In the genomic region with DNA sequence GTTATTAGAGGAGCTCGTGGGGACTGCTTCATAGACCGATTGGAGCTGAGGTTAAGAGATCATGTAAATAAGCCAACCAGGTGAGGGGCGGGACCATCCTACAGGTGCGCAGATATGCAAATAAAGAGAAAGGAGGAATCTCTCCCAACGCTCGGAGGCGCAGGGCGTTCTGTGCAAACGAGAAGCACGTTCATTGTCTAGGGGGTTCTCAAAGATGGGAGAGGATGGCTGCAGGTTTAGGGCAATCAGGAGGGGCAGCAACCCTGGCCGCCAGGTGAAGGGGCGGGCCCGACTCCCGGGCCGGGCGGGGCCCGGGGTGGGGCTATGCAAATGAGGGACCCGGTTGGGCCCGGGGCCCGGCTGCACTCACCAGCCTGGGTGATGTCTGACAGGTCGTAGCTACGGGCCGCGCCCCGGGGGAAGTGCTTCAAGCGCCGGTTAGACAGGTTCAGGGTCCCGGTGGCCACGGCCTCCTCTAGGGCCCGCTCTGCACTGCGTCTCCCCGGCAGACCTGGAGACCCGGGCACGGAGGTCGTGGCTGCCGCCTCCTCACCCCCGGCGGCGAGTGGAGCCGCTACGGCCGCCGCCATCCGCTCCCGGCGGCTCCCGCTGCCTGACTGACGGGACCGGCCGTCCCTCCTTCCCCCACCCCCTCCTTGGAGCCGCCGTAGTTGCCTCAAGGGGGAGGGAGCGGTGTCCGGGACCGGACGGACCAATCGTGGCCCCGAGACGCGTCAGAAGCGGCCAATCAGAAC, we compare ENCODE assay signal across 8 cellular contexts. TPM values are rescaled to one million over a fixed set of nuclear protein-coding genes. Genes with fewer than 3 reads are reported as not detected.
A peak's percentile ranks its signal among the peaks of the same experiment; 100 is the strongest.
DNase-seq lines count a peak whose midpoint lies in the region; ATAC-seq, FAIRE-seq and TF ChIP-seq lines count a peak whose summit lies in the region.

A gene with protein sequence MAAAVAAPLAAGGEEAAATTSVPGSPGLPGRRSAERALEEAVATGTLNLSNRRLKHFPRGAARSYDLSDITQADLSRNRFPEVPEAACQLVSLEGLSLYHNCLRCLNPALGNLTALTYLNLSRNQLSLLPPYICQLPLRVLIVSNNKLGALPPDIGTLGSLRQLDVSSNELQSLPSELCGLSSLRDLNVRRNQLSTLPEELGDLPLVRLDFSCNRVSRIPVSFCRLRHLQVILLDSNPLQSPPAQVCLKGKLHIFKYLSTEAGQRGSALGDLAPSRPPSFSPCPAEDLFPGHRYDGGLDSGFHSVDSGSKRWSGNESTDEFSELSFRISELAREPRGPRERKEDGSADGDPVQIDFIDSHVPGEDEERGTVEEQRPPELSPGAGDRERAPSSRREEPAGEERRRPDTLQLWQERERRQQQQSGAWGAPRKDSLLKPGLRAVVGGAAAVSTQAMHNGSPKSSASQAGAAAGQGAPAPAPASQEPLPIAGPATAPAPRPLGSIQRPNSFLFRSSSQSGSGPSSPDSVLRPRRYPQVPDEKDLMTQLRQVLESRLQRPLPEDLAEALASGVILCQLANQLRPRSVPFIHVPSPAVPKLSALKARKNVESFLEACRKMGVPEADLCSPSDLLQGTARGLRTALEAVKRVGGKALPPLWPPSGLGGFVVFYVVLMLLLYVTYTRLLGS (minus strand): TSS at position 619 of the 755 bp plus-strand sequence. CDS start 29 bp downstream, at position 590.

- peak; percentile 51 for DNase-seq in CD1c-positive myeloid dendritic cell (ENCODE audit: extremely low spot score)
- peak in 33 of 34 experiments; percentile 24 to 64 (median 47) for DNase-seq in T-cell
- no peak for DNase-seq in GM12878 (ENCODE audit: low read depth, low spot score)
- DNase-seq in stimulated activated CD4-positive, alpha-beta T cell treated with anti-CD3 and anti-CD28 coated beads, Interleukin-15, amount 100 ng/mL, for 1 hour (ENCODE audit: low read depth in 1 of 2, low spot score in 1 of 2): peak; percentile 45
- DNase-seq in NCI-H1436 (lab: John Stamatoyannopoulos, UW): no peak

- H3K27me3 ChIP-seq in HUES48 (ENCODE audit: control insufficient read depth, insufficient read depth, low read length): peaks cover 8% of the 10 kb centered on the region
- no peaks in the 10 kb centered on the region for H3K27me3 ChIP-seq in GM12878 (replicated peaks in 1 of 2; ENCODE audit: control insufficient read depth in 2 of 2, insufficient read depth in 2 of 2, low read length in 1 of 2)
- peaks cover 8% of the 10 kb centered on the region for H3K27me3 ChIP-seq in iPS-18a (ENCODE audit: control insufficient read depth, insufficient read depth, low read length)

- SMC1A ChIA-PET in GM12878 (lab: Charles Lee; ENCODE audit: uncharacterized antibody, unreplicated experiment): interaction anchor here (0.6 to 4.6 kb wide), 16 partner anchors 11 to 136 kb away, joined by 3 to 19 read pairs (median 4); partner anchors contain the start of genes AGFG2, MOSPD3 and POP7

- H3K9me3 ChIP-seq in HUES48 (ENCODE audit: control insufficient read depth, insufficient read depth, low read length): no peaks in the 10 kb centered on the region
- no peaks in the 10 kb centered on the region for H3K9me3 ChIP-seq in GM12878 (replicated peaks; ENCODE audit: control insufficient read depth, insufficient read depth, low read length)
- H3K9me3 ChIP-seq in iPS-18a (ENCODE audit: control insufficient read depth, low read depth, low read length): no peaks in the 10 kb centered on the region

- CTCF ChIA-PET in T-cell (lab: Charles Lee) (interaction anchor here (0.5 to 2.7 kb wide), 15 partner anchors 12 to 120 kb away, joined by 3 to 21 read pairs (median 3); partner anchors contain the start of genes MOSPD3 (in 1 of the 2), PCOLCE (in 1 of the 2) and POP7 (in 1 of the 2)), GM12878 (lab: Yijun Ruan, JAX) (interaction anchor here (0.9 to 11.6 kb wide), 19 partner anchors 13 to 607 kb away, joined by 3 to 190 read pairs (median 5); partner anchors contain the start of genes GIGYF1, MOSPD3, POP7 and PPP1R35)

- H3K9me3 Mint-ChIP-seq in T-cell: no peaks in the 10 kb centered on the region

- H3K4me1 Mint-ChIP-seq in T-cell: peaks cover 18 to 35% (median 32%) of the 10 kb centered on the region in 3 donors

- H3K36me3 Mint-ChIP-seq in T-cell: peaks cover 3% of the 10 kb centered on the region

- TF ChIP-seq EP300 in GM12878 (IDR thresholded peaks at IDR 0.05; ENCODE audit: borderline replicate concordance in 1 of 2, control insufficient read depth in 1 of 2, low read depth in 2 of 2, low read length in 2 of 2): peak in 1 of 2 experiments; percentile 52; a peak in 1 of 4 replicates

- H3K36me3 ChIP-seq in HUES48 (ENCODE audit: control insufficient read depth, insufficient read depth, low read length): peaks cover 16% of the 10 kb centered on the region
- peaks cover 4 to 9% of the 10 kb centered on the region in 2 experiments for H3K36me3 ChIP-seq in GM12878 (ENCODE audit: control insufficient read depth in 2 of 2, insufficient read depth in 2 of 2, low read length in 1 of 2)
- H3K36me3 ChIP-seq in iPS-18a (ENCODE audit: control insufficient read depth, low read depth, low read length): peaks cover 10% of the 10 kb centered on the region

- H2AFZ ChIP-seq in GM12878 (ENCODE audit: control insufficient read depth, low read depth, low read length): peak within 1 kb of the TSS; percentile 95

- peaks cover 32% of the 10 kb centered on the region for H3K79me2 ChIP-seq in GM12878 (ENCODE audit: control insufficient read depth, insufficient read depth, low read length)

- H3K27ac Mint-ChIP-seq in T-cell: peak within 1 kb of the TSS; percentile 95 to 97

- no peaks in the 10 kb centered on the region for H4K20me1 ChIP-seq in GM12878 (ENCODE audit: control insufficient read depth, insufficient read depth)

- WGBS in GM12878 (ENCODE audit: insufficient coverage, insufficient replicate concordance, low lambda C conversion rate, missing lambda C conversion rate): 1% methylated on average over 49 of the region's 61 CpGs

- POLR2A ChIA-PET in T-cell (lab: Charles Lee) (interaction anchor here (0.5 to 1.1 kb wide), 3 partner anchors 27 to 1807 kb away, joined by 6 to 9 read pairs (median 6); partner anchors contain the start of gene MOSPD3 (in 1 of the 2)), GM12878 (lab: Charles Lee) (interaction anchor here (0.5 to 4.3 kb wide), 28 partner anchors 10 to 364 kb away, joined by 3 to 47 read pairs (median 6); partner anchors contain the start of genes AGFG2, GNB2, MOSPD3 and POP7)

- no peak for FAIRE-seq in GM12878 (lab: Jason Lieb, UNC)

- TF ChIP-seq POLR2A in GM12878 (IDR thresholded peaks at IDR 0.05; ENCODE audit: low read depth, low read length): peak; percentile 99

- H3K4me1 ChIP-seq in HUES48 (ENCODE audit: control insufficient read depth, insufficient read depth, low read length) (peaks cover 27% of the 10 kb centered on the region), GM12878 (ENCODE audit: control insufficient read depth, insufficient read depth, low read length) (peaks cover 24% of the 10 kb centered on the region), iPS-18a (ENCODE audit: control insufficient read depth, low read depth, low read length) (peaks cover 34% of the 10 kb centered on the region)

- no peak for TF ChIP-seq RAD21 in GM12878 (IDR thresholded peaks at IDR 0.05; ENCODE audit: insufficient read depth, low read depth, low read length)

- peaks cover 0 to 2% of the 10 kb centered on the region in 2 donors for H3K27me3 Mint-ChIP-seq in T-cell

- in situ Hi-C loops in GM12878 (cut with MboI): no loop called here

- peak within 1 kb of the TSS in 2 of 3 donors; percentile 96 to 97 for H3K4me3 Mint-ChIP-seq in T-cell

- peak within 1 kb of the TSS; percentile 91 for H3K4me3 ChIP-seq in HUES48 (ENCODE audit: low read depth, low read length)
- H3K4me3 ChIP-seq in GM12878: peak within 1 kb of the TSS; percentile 83
- H3K4me3 ChIP-seq in iPS-18a (ENCODE audit: low read length): peak within 1 kb of the TSS; percentile 95

- H3K4me2 ChIP-seq in GM12878 (ENCODE audit: control insufficient read depth, insufficient read depth): peak within 1 kb of the TSS; percentile 99

- BruUV-seq in GM12878 (replicated peaks; lab: Mats Ljungman, UMichigan): no TSS peak

- peak; percentile 21 for ATAC-seq in GM19372 (IDR thresholded peaks at IDR 0.05; ENCODE audit: low read depth, unreplicated experiment)
- peak; percentile 21 to 38 (median 27) for ATAC-seq in T-cell (replicated peaks in 1 of 4)
- ATAC-seq in GM12878: peak; percentile 42

- peak within 1 kb of the TSS; percentile 98 for H3K27ac ChIP-seq in HUES48 (ENCODE audit: low read depth, low read length)
- H3K27ac ChIP-seq in GM12878 (ENCODE audit: control insufficient read depth, insufficient read depth): peak within 1 kb of the TSS; percentile 88
- H3K27ac ChIP-seq in iPS-18a (ENCODE audit: low read length): peak within 1 kb of the TSS; percentile 70

- RAD21 ChIA-PET in GM12878 (lab: Charles Lee; ENCODE audit: unreplicated experiment): interaction anchor here (0.8 to 4.2 kb wide), 22 partner anchors 14 to 267 kb away, joined by 3 to 21 read pairs (median 5); partner anchors contain the start of genes AGFG2, GIGYF1, MOSPD3 and POP7

- TF ChIP-seq CTCF in GM12878 (IDR thresholded peaks at IDR 0.05 in 2 of 3, conservative IDR thresholded peaks at IDR 0.05 in 1 of 3; ENCODE audit: control insufficient read depth in 2 of 3, extremely low read depth in 1 of 3, insufficient read depth in 1 of 3, low read depth in 3 of 3, low read length in 3 of 3): no peak

- intact Hi-C loops in GM12878 (cut with micrococcal nuclease; ENCODE audit: unreplicated experiment): loop anchor here (1.0 kb wide), 1 partner anchor 106 kb away; no protein-coding TSS in a partner anchor

- H3K9ac ChIP-seq in HUES48 (ENCODE audit: low read depth, low read length): peak within 1 kb of the TSS; percentile 87
- H3K9ac ChIP-seq in GM12878 (ENCODE audit: control insufficient read depth, insufficient read depth, low read length): peak within 1 kb of the TSS; percentile 86
- H3K9ac ChIP-seq in iPS-18a (ENCODE audit: low read length): peak within 1 kb of the TSS; percentile 80

RNA-seq across cellular contexts. Expression of the gene that starts here (rescaled TPM):
- 100 to 1,000 TPM; 328 to 377 (median 362) TPM for total RNA-seq in T-cell
- 63.4 and 80.4 TPM in 2 replicates for total RNA-seq in GM12878 (2013; cell fraction: nucleolus; rRNA removed)
- 38.1 and 41.9 TPM in 2 replicates for total RNA-seq in GM12878 (2014; rRNA removed)
- total RNA-seq in GM12878 (2014; rRNA removed; fragmentation: Illumina TruSeq; extraction: Trizol): 10.9 and 11.9 TPM in 2 replicates
- 82.6 and 96.7 TPM in 2 replicates for total RNA-seq in GM12878 (2021)
- 11.7 TPM for polyA plus RNA-seq in GM12878 (2011; ENCODE audit: low read depth)
- 7.6 and 15.4 TPM in 2 replicates for polyA plus RNA-seq in GM12878 (2011; rRNA removed)
- polyA plus RNA-seq in GM12878 (2011; cell fraction: cytosol; rRNA removed): 17.3 and 25.9 TPM in 2 replicates
- polyA plus RNA-seq in GM12878 (2011; cell fraction: nucleus; rRNA removed): 141 and 178 TPM in 2 replicates
- 29.9 and 33.1 TPM in 2 replicates for polyA plus RNA-seq in GM12878 (2012)
- 2.7 and 10.8 TPM in 2 replicates for polyA plus RNA-seq in GM12878 (2014; fragmentation: Illumina TruSeq; extraction: Trizol)
- polyA plus RNA-seq in GM12878 (2014; fragmentation: Nextera tagmentation; extraction: Ambion mirVana): 1 to 10 TPM in 1 of 2 experiments, under 1 TPM in 1; 0.58 to 1.7 TPM
- polyA plus RNA-seq in GM12878 (2014; rRNA removed): 68.0 and 84.2 TPM in 2 replicates
- polyA plus RNA-seq in GM12878 (2016; fragmentation: Nextera tagmentation; extraction: Ambion mirVana): 10 to 100 TPM; 41.4 to 64.0 TPM
- polyA minus RNA-seq in GM12878 (2011; rRNA and poly(A)+ RNA removed): 9.2 and 21.5 TPM in 2 replicates
- polyA minus RNA-seq in GM12878 (2011; cell fraction: cytosol; rRNA and poly(A)+ RNA removed): 10.2 and 24.1 TPM in 2 replicates
- polyA minus RNA-seq in GM12878 (2011; cell fraction: nucleus; rRNA and poly(A)+ RNA removed): 31.4 and 55.1 TPM in 2 replicates

Comparison
In these comparisons a context has a peak if more than half of its experiments do, and no peak if none do; other contexts are left out.
1. DNase-seq: peak in CD1c-positive myeloid dendritic cell (single experiment), T-cell (33 of 34) and stimulated activated CD4-positive, alpha-beta T cell treated with anti-CD3 and anti-CD28 coated beads, Interleukin-15, amount 100 ng/mL, for 1 hour (2 of 2); none in GM12878 (single experiment) and NCI-H1436 (single experiment).
2. Peak in every context shown above with its lines, with median percentiles within 50 percentile points of each other: ATAC-seq, H3K27ac ChIP-seq, H3K4me3 ChIP-seq and H3K9ac ChIP-seq.